1 cellular context compared by ENCODE assay signal in genomic region chr7:66359656-66360211, GRCh38.
TF ChIP-seq lines count a peak whose summit lies in the region.

No MANE protein-coding gene starts in this region.

TF ChIP-seq in GM23338, 12 proteins besides CTCF, POLR2A, EP300 and RAD21 (continued from another document):
- TF ChIP-seq ZNF462 (CRISPR knock-in tag; IDR thresholded peaks at IDR 0.05) (no peak), EZH2 (IDR thresholded peaks at IDR 0.05; ENCODE audit: low read depth, unreplicated experiment) (no peak), NANOG (IDR thresholded peaks at IDR 0.05; ENCODE audit: borderline replicate concordance) (no peak), EZH2phosphoT487 (IDR thresholded peaks at IDR 0.05; ENCODE audit: unreplicated experiment) (no peak), POLR2AphosphoS5 (IDR thresholded peaks at IDR 0.05; ENCODE audit: low read depth) (no peak), STAT1 (IDR thresholded peaks at IDR 0.05; ENCODE audit: unreplicated experiment) (no peak), REST (IDR thresholded peaks at IDR 0.05; ENCODE audit: unreplicated experiment) (no peak), JUNB (IDR thresholded peaks at IDR 0.05; ENCODE audit: unreplicated experiment) (no peak), ZNF331 (CRISPR knock-in tag; IDR thresholded peaks at IDR 0.05; ENCODE audit: low read depth) (no peak)
- TF ChIP-seq, protein P1, sequence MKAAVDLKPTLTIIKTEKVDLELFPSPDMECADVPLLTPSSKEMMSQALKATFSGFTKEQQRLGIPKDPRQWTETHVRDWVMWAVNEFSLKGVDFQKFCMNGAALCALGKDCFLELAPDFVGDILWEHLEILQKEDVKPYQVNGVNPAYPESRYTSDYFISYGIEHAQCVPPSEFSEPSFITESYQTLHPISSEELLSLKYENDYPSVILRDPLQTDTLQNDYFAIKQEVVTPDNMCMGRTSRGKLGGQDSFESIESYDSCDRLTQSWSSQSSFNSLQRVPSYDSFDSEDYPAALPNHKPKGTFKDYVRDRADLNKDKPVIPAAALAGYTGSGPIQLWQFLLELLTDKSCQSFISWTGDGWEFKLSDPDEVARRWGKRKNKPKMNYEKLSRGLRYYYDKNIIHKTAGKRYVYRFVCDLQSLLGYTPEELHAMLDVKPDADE (IDR thresholded peaks at IDR 0.05): no peak
